8 cellular contexts compared by ENCODE assay signal in the genomic region with DNA sequence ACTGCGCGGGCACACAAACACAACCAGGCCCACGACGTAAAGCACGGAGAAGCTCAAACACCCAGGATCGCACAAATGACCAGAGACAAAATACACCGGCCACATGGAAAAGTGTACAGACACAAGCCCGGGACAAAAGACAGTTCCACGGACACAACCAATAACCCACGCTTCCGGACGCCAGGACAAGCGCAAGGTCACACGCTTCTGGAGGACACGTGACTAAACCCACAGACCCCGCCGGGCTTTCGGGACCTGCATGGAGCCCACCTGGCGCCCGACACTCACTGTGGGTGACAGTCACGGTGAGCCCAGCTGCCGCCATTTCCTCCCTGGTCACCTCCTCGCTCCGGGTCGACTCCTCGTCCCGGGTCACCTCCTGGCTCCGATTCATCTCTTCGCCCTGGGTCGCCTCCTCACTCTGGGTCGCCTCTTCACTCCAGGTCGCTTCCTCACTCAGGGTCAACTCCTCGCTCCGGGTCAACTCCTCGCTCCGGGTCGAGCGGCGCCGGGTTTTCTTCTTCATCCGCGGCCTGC. TPM values are rescaled to one million over a fixed set of nuclear protein-coding genes. Genes with fewer than 3 reads are reported as not detected.
DNase-seq lines count a peak whose midpoint lies in the region; ATAC-seq and TF ChIP-seq lines count a peak whose summit lies in the region.

No MANE protein-coding gene starts in this region.

- no peak for DNase-seq in AG09309 (ENCODE audit: low read depth)
- peak; percentile 70 for DNase-seq in RWPE2 (ENCODE audit: low spot score)
- DNase-seq in amygdala (lab: John Stamatoyannopoulos, UW): peak in 34 of 56 donors; percentile 8 to 75 (median 48)
- DNase-seq in right cardiac atrium: peak; percentile 60 to 82 (median 81)
- DNase-seq in retina: peak; percentile 81
- DNase-seq in ecto neural progenitor cell (ENCODE audit: low spot score): no peak

- TF ChIP-seq CTCF in AG09309 (IDR thresholded peaks at IDR 0.05; ENCODE audit: control insufficient read depth, insufficient read depth, low read depth, low read length, missing control alignments): no peak
- no peak for TF ChIP-seq CTCF in RWPE2 (IDR thresholded peaks at IDR 0.05; ENCODE audit: poor library complexity, severe bottlenecking)

- H3K27me3 ChIP-seq in RWPE2 (ENCODE audit: insufficient read depth, poor library complexity, severe bottlenecking) (no peaks in the 10 kb centered on the region), right cardiac atrium (ENCODE audit: control insufficient read depth, insufficient read depth) (no peaks in the 10 kb centered on the region)

- H3K36me3 ChIP-seq in RWPE2 (ENCODE audit: low read depth): peaks cover 78% of the 10 kb centered on the region

- ATAC-seq in GM18861 (IDR thresholded peaks at IDR 0.05; ENCODE audit: unreplicated experiment) (peak; percentile 15), HG03064 (IDR thresholded peaks at IDR 0.05; ENCODE audit: low read depth, unreplicated experiment) (peak; percentile 37), RWPE2 (ENCODE audit: low read depth) (peak; percentile 4; the same call in 1 of the 3 replicates), right cardiac atrium (peak; percentile 30)

- H3K9me3 ChIP-seq in RWPE2 (ENCODE audit: severe bottlenecking): no peaks in the 10 kb centered on the region
- no peaks in the 10 kb centered on the region for H3K9me3 ChIP-seq in right cardiac atrium (ENCODE audit: control insufficient read depth, low read length)

- H3K27ac ChIP-seq in RWPE2 (ENCODE audit: poor library complexity, severe bottlenecking) (peak overlapping the region; percentile 63), right cardiac atrium (ENCODE audit: low read length) (peak overlapping the region; percentile 33)

- H3K4me3 ChIP-seq in AG09309 (ENCODE audit: control insufficient read depth, low read depth, low read length): peak overlapping the region; percentile 84
- H3K4me3 ChIP-seq in RWPE2 (ENCODE audit: severe bottlenecking): peak overlapping the region; percentile 94
- peak overlapping the region; percentile 73 for H3K4me3 ChIP-seq in right cardiac atrium (ENCODE audit: low read length)

- H3K4me1 ChIP-seq in RWPE2 (ENCODE audit: insufficient read depth, poor library complexity, severe bottlenecking) (peaks cover 5% of the 10 kb centered on the region), right cardiac atrium (ENCODE audit: control insufficient read depth, insufficient read depth, low read length) (peaks cover 12% of the 10 kb centered on the region)

- intact Hi-C loops in right cardiac atrium (cut with DNase I): loop anchor here in 1 of 4 donors (10.0 kb wide), 1 partner anchor 81 kb away; no protein-coding TSS in a partner anchor

- WGBS in right cardiac atrium: under 1% methylated on average over 42 of the region's 42 CpGs

RNA-seq across cellular contexts. Expression of a gene that starts 0.5 kb away (rescaled TPM):
- 100 to 1,000 TPM; 199 to 229 (median 206) TPM for total RNA-seq in right cardiac atrium
- polyA plus RNA-seq in right cardiac atrium: 222 TPM

RNA-seq across cellular contexts. Expression of a gene that starts 0.8 kb away (rescaled TPM):
- total RNA-seq in right cardiac atrium: 10 to 100 TPM; 46.7 to 56.1 (median 52.1) TPM
- 56.7 TPM for polyA plus RNA-seq in right cardiac atrium

RNA-seq across cellular contexts. Expression of a gene that starts 24.0 kb away (rescaled TPM):
- not detected for total RNA-seq in right cardiac atrium
- not detected for polyA plus RNA-seq in right cardiac atrium

RNA-seq across cellular contexts. Expression of a gene that starts 26.3 kb away (rescaled TPM):
- total RNA-seq in right cardiac atrium: 10 to 100 TPM; 29.2 to 37.6 (median 31.1) TPM
- 12.3 TPM for polyA plus RNA-seq in right cardiac atrium

Comparison
In these comparisons a context has a peak if more than half of its experiments do, and no peak if none do; other contexts are left out.
1. DNase-seq: peak in RWPE2 (single experiment), amygdala (34 of 56), right cardiac atrium (3 of 3) and retina (single experiment); none in AG09309 (single experiment) and ecto neural progenitor cell (single experiment).
2. Peak in every context shown above with its lines, with median percentiles within 50 percentile points of each other: H3K4me3 ChIP-seq and ATAC-seq.